Comparison of ENCODE assay signal across 8 cellular contexts in the genomic region with DNA sequence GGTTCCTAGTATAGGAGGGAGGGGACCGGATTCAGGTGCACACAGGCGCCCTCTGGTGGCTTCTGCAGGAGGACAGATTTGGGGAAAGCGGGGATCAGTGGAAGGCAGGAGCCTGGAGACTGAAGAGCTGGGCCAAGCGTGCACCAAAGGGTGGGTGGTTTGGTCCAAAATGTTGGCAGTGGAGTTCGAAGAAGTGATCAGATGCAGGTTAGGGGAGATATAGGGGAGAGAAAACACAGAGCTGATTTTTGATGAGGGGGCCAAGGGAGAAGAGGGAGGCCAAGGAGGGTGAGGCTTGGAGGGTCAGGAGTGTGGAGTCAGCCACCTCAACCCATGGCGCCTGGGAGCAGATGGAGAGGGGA.
DNase-seq lines count a peak whose midpoint lies in the region; ATAC-seq and TF ChIP-seq lines count a peak whose summit lies in the region.

No MANE protein-coding gene starts in this region.

- TF ChIP-seq CTCF in GM10248 (IDR thresholded peaks at IDR 0.05; ENCODE audit: control extremely low read depth, extremely low read depth, low read depth, missing control alignments), result peak; percentile 93
- peak; percentile 83 to 87 for TF ChIP-seq CTCF in tibial artery (IDR thresholded peaks at IDR 0.05)

- H3K27me3 ChIP-seq in tibial artery, result no peaks in the 10 kb centered on the region

- POLR2A ChIA-PET in GM10248 (lab: Yijun Ruan, JAX), result interaction anchor here (1.1 kb wide), 1 partner anchor 147 kb away, joined by 4 read pairs; no protein-coding TSS in a partner anchor

- H3K4me3 ChIP-seq in SK-N-MC, result peak overlapping the region; percentile 52; the same call in 1 of the 2 replicates
- no peak overlapping the region for H3K4me3 ChIP-seq in tibial artery

- DNase-seq in GM10248 (ENCODE audit: extremely low spot score), result peak; percentile 88
- peak; percentile 85 for DNase-seq in NAMALWA (ENCODE audit: low spot score)
- DNase-seq in SK-N-MC (ENCODE audit: low read depth, low spot score), result peak; percentile 35
- peak; percentile 84 for DNase-seq in activated naive CD4-positive, alpha-beta T cell treated with Interleukin-2 at 50 U/mL for 16 hours
- peak; percentile 81 for DNase-seq in glomerular visceral epithelial cell (ENCODE audit: extremely low spot score)
- DNase-seq in pons (ENCODE audit: low spot score), result peak; percentile 68
- peak; percentile 83 to 90 for DNase-seq in tibial artery

- H3K36me3 ChIP-seq in SK-N-MC (ENCODE audit: insufficient read depth, low read length) (no peaks in the 10 kb centered on the region), tibial artery (no peaks in the 10 kb centered on the region)

- peak overlapping the region; percentile 20 for H3K9ac ChIP-seq in SK-N-MC (ENCODE audit: insufficient read length)

- CTCF ChIA-PET in GM10248 (lab: Yijun Ruan, JAX), result interaction anchor here (0.6 to 6.4 kb wide), 50 partner anchors 9 to 448 kb away, joined by 3 to 107 read pairs (median 4); a partner anchor contains a TSS

- H3K4me1 ChIP-seq in tibial artery, result peaks cover 0 to 23% (median 10%) of the 10 kb centered on the region in 4 donors

- intact Hi-C loops in tibial artery (cut with DNase I; ENCODE audit: low total_unique reads), result loop anchor here (2.0 kb wide), 1 partner anchor 148 kb away; no protein-coding TSS in a partner anchor

- no peak for ATAC-seq in GM21381 (IDR thresholded peaks at IDR 0.05; ENCODE audit: unreplicated experiment)

- H3K27ac ChIP-seq in SK-N-MC (0 out of 2 replicates have a peak overlapping the region, but pooled peaks have one; percentile 19), tibial artery (peak overlapping the region; percentile 59 to 71)

- H3K9me3 ChIP-seq in SK-N-MC (ENCODE audit: low read depth, low read length) (no peaks in the 10 kb centered on the region), tibial artery (no peaks in the 10 kb centered on the region)

Comparison
In these comparisons a context has a peak if more than half of its experiments do, and no peak if none do; other contexts are left out.
1. DNase-seq: peak in every context shown above with its lines; median percentile 88 in GM10248; 86 in tibial artery; 85 in NAMALWA; 84 in activated naive CD4-positive, alpha-beta T cell treated with Interleukin-2 at 50 U/mL for 16 hours; 81 in glomerular visceral epithelial cell; 68 in pons; 35 in SK-N-MC.